In genomic region chr1:1399870-1400575, GRCh38 we compare ENCODE assay signal across 1 cellular context.
TF ChIP-seq lines count a peak whose summit lies in the region.

No MANE protein-coding gene starts in this region.

TF ChIP-seq in K562, 482 proteins besides CTCF, POLR2A, EP300 and RAD21 (continued from another document):
- no peak for TF ChIP-seq GTF2F1 (IDR thresholded peaks at IDR 0.05; ENCODE audit: low read depth, low read length)
- TF ChIP-seq NCOA2 (IDR thresholded peaks at IDR 0.05; ENCODE audit: partially characterized antibody in 2 of 2) = no peak
- peak; percentile 2; the same call in 1 of the 2 replicates for TF ChIP-seq CHD2 (IDR thresholded peaks at IDR 0.05; ENCODE audit: low read depth, low read length)
- TF ChIP-seq PTTG1 (tag; IDR thresholded peaks at IDR 0.05; ENCODE audit: low read depth) = no peak
- TF ChIP-seq, protein P1, sequence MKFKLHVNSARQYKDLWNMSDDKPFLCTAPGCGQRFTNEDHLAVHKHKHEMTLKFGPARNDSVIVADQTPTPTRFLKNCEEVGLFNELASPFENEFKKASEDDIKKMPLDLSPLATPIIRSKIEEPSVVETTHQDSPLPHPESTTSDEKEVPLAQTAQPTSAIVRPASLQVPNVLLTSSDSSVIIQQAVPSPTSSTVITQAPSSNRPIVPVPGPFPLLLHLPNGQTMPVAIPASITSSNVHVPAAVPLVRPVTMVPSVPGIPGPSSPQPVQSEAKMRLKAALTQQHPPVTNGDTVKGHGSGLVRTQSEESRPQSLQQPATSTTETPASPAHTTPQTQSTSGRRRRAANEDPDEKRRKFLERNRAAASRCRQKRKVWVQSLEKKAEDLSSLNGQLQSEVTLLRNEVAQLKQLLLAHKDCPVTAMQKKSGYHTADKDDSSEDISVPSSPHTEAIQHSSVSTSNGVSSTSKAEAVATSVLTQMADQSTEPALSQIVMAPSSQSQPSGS (CRISPR knock-in tag; IDR thresholded peaks at IDR 0.05) = no peak
- no peak for TF ChIP-seq ZNF23 (CRISPR knock-in tag; IDR thresholded peaks at IDR 0.05)
- TF ChIP-seq RBM14 (IDR thresholded peaks at IDR 0.05; ENCODE audit: borderline replicate concordance, insufficient read depth, low read depth, low read length) = 0 out of 2 replicates have a peak, but pooled peaks have one; percentile 2
- no peak for TF ChIP-seq YBX1 (IDR thresholded peaks at IDR 0.05)
- no peak for TF ChIP-seq CBX2 (IDR thresholded peaks at IDR 0.05; ENCODE audit: insufficient read depth, low read length, poor library complexity, severe bottlenecking)
- 0 out of 2 replicates have a peak, but pooled peaks have one; percentile 47 for TF ChIP-seq RHOXF2B (CRISPR knock-in tag; conservative IDR thresholded peaks at IDR 0.05)
- TF ChIP-seq RBM25 (IDR thresholded peaks at IDR 0.05; ENCODE audit: low read depth, low read length, severe bottlenecking) = no peak
- TF ChIP-seq, protein P2, sequence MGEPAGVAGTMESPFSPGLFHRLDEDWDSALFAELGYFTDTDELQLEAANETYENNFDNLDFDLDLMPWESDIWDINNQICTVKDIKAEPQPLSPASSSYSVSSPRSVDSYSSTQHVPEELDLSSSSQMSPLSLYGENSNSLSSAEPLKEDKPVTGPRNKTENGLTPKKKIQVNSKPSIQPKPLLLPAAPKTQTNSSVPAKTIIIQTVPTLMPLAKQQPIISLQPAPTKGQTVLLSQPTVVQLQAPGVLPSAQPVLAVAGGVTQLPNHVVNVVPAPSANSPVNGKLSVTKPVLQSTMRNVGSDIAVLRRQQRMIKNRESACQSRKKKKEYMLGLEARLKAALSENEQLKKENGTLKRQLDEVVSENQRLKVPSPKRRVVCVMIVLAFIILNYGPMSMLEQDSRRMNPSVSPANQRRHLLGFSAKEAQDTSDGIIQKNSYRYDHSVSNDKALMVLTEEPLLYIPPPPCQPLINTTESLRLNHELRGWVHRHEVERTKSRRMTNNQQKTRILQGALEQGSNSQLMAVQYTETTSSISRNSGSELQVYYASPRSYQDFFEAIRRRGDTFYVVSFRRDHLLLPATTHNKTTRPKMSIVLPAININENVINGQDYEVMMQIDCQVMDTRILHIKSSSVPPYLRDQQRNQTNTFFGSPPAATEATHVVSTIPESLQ (CRISPR knock-in tag; IDR thresholded peaks at IDR 0.05) = peak; percentile 85; the same call in 1 of the 2 replicates
- TF ChIP-seq TARDBP (IDR thresholded peaks at IDR 0.05) = 0 out of 2 replicates have a peak, but pooled peaks have one; percentile 2
- TF ChIP-seq ELF4 (CRISPR knock-in tag; IDR thresholded peaks at IDR 0.05) = no peak; the same call in 1 of the 2 replicates
- TF ChIP-seq ESRRB (CRISPR knock-in tag; IDR thresholded peaks at IDR 0.05; ENCODE audit: borderline replicate concordance) = no peak
- no peak for TF ChIP-seq CREB1 (IDR thresholded peaks at IDR 0.05)
- TF ChIP-seq CREB1 (CRISPR knock-in tag; IDR thresholded peaks at IDR 0.05) = no peak
- TF ChIP-seq HOXB6 (CRISPR knock-in tag; IDR thresholded peaks at IDR 0.05; ENCODE audit: borderline replicate concordance) = no peak
- no peak for TF ChIP-seq NUFIP1 (IDR thresholded peaks at IDR 0.05; ENCODE audit: partially characterized antibody)
- TF ChIP-seq TEAD1 (CRISPR knock-in tag; IDR thresholded peaks at IDR 0.05) = 0 out of 4 replicates have a peak, but pooled peaks of 1 of the 2 experiments have one; percentile 20
- peak; percentile 55 for TF ChIP-seq ARHGAP35 (IDR thresholded peaks at IDR 0.05; ENCODE audit: partially characterized antibody)
- TF ChIP-seq SLC30A9 (CRISPR knock-in tag; IDR thresholded peaks at IDR 0.05) = no peak
- TF ChIP-seq, protein P3, sequence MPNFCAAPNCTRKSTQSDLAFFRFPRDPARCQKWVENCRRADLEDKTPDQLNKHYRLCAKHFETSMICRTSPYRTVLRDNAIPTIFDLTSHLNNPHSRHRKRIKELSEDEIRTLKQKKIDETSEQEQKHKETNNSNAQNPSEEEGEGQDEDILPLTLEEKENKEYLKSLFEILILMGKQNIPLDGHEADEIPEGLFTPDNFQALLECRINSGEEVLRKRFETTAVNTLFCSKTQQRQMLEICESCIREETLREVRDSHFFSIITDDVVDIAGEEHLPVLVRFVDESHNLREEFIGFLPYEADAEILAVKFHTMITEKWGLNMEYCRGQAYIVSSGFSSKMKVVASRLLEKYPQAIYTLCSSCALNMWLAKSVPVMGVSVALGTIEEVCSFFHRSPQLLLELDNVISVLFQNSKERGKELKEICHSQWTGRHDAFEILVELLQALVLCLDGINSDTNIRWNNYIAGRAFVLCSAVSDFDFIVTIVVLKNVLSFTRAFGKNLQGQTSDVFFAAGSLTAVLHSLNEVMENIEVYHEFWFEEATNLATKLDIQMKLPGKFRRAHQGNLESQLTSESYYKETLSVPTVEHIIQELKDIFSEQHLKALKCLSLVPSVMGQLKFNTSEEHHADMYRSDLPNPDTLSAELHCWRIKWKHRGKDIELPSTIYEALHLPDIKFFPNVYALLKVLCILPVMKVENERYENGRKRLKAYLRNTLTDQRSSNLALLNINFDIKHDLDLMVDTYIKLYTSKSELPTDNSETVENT (CRISPR knock-in tag; IDR thresholded peaks at IDR 0.05) = no peak
- no peak for TF ChIP-seq RBM22 (IDR thresholded peaks at IDR 0.05; ENCODE audit: low read depth, low read length, poor library complexity, severe bottlenecking)
- no peak for TF ChIP-seq POLR3G (IDR thresholded peaks at IDR 0.05; ENCODE audit: extremely low read depth, insufficient read length, insufficient replicate concordance)
- no peak; the same call in none of the 2 replicates for TF ChIP-seq POLR2AphosphoS2 (IDR thresholded peaks at IDR 0.05; ENCODE audit: low read length)
- TF ChIP-seq, protein P4, sequence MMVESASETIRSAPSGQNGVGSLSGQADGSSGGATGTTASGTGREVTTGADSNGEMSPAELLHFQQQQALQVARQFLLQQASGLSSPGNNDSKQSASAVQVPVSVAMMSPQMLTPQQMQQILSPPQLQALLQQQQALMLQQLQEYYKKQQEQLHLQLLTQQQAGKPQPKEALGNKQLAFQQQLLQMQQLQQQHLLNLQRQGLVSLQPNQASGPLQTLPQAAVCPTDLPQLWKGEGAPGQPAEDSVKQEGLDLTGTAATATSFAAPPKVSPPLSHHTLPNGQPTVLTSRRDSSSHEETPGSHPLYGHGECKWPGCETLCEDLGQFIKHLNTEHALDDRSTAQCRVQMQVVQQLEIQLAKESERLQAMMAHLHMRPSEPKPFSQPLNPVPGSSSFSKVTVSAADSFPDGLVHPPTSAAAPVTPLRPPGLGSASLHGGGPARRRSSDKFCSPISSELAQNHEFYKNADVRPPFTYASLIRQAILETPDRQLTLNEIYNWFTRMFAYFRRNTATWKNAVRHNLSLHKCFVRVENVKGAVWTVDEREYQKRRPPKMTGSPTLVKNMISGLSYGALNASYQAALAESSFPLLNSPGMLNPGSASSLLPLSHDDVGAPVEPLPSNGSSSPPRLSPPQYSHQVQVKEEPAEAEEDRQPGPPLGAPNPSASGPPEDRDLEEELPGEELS (CRISPR knock-in tag; IDR thresholded peaks at IDR 0.05; ENCODE audit: borderline replicate concordance) = 0 out of 2 replicates have a peak, but pooled peaks have one; percentile 34
- no peak for TF ChIP-seq DMBX1 (CRISPR knock-in tag; IDR thresholded peaks at IDR 0.05; ENCODE audit: borderline replicate concordance)
- no peak for TF ChIP-seq E2F3 (CRISPR knock-in tag; IDR thresholded peaks at IDR 0.05)
- TF ChIP-seq SUPT5H (IDR thresholded peaks at IDR 0.05) = peak; percentile 57
- no peak for TF ChIP-seq ZNF785 (CRISPR knock-in tag; IDR thresholded peaks at IDR 0.05)
- peak; percentile 5; the same call in 1 of the 2 replicates for TF ChIP-seq CEBPG (CRISPR knock-in tag; IDR thresholded peaks at IDR 0.05)
- no peak for TF ChIP-seq CEBPG (tag; conservative IDR thresholded peaks at IDR 0.05 in 1 of 2, IDR thresholded peaks at IDR 0.05 in 1 of 2)
- TF ChIP-seq ZNF696 (CRISPR knock-in tag; conservative IDR thresholded peaks at IDR 0.05) = no peak
- peak; percentile 36; the same call in 1 of the 2 replicates for TF ChIP-seq BCOR (IDR thresholded peaks at IDR 0.05)
- TF ChIP-seq ZSCAN32 (CRISPR knock-in tag; IDR thresholded peaks at IDR 0.05) = no peak
- TF ChIP-seq TFE3 (CRISPR knock-in tag; IDR thresholded peaks at IDR 0.05) = no peak
- TF ChIP-seq HIVEP1 (CRISPR knock-in tag; IDR thresholded peaks at IDR 0.05) = no peak
TF ChIP-seq in K562: peak in this region for 67.
